Comparison of ENCODE assay signal across 14 cellular contexts in the genomic region with DNA sequence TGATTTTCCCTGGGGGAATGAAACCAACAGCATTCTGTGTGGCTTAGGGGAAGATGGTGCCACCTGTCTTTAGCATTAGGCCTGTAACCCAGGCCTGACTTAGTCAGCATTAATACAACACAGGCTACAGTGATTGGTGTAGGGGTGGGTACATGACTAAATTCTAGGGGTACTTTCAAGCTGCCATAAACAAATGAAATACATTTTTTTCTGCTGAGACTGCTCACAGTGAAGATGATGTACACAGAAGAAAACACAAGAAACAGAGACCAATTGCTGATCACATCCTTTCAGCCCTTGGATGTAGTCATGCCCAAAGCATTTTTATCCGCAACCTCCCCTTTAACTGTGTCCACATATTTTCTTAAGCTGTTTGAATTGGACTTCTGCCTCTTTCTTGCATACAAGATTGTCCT.
DNase-seq lines count a peak whose midpoint lies in the region; ATAC-seq and TF ChIP-seq lines count a peak whose summit lies in the region.
"Had no signal": no experiment of that assay in that cellular context is flagged by ENCODE, and none has a peak within 500 bp of the region (broad histone marks: within the 10 kb centered on the region; RNA-seq: fewer than 3 reads in every experiment).

No MANE protein-coding gene starts in this region.

- peaks cover 2% of the 10 kb centered on the region for H3K27me3 Mint-ChIP-seq in mesothelial cell of epicardium (ENCODE audit: low read depth)
- H3K27me3 Mint-ChIP-seq: activated CD4-positive, alpha-beta T cell treated with anti-CD3 and anti-CD28 coated beads, Interleukin-2, amount 10 ng/mL, durations not matched to agents 24 days and 14 days; activated naive CD4-positive, alpha-beta T cell treated with anti-CD3 and anti-CD28 coated beads, Interleukin-2, amount 10 ng/mL, durations not matched to agents 7 days and 5 days had no signal

- CTCF ChIA-PET in SK-N-SH (lab: Yijun Ruan, JAX), result interaction anchor here (1.8 kb wide), 1 partner anchor 14 kb away, joined by 4 read pairs; no protein-coding TSS in a partner anchor

- H3K4me2 ChIP-seq in SK-N-SH, result no peak overlapping the region

- TF ChIP-seq CTCF in SK-N-SH (IDR thresholded peaks at IDR 0.05), result no peak
- 0 out of 2 replicates have a peak, but pooled peaks have one; percentile 13 for TF ChIP-seq CTCF in WERI-Rb-1 (IDR thresholded peaks at IDR 0.05; ENCODE audit: low read depth, low read length)
- no peak for TF ChIP-seq CTCF in foreskin keratinocyte (conservative IDR thresholded peaks at IDR 0.05)
- no peak for TF ChIP-seq CTCF in mesothelial cell of epicardium (IDR thresholded peaks at IDR 0.05; ENCODE audit: unreplicated experiment)
- TF ChIP-seq CTCF in thyroid gland (IDR thresholded peaks at IDR 0.05), result no peak

- H3F3A ChIP-seq in SK-N-SH (replicated peaks; ENCODE audit: insufficient read depth), result no peaks in the 10 kb centered on the region

- DNase-seq in SK-N-SH, result no peak
- DNase-seq in WERI-Rb-1, result no peak
- DNase-seq in foreskin keratinocyte, result peak; percentile 37 to 93
- no peak for DNase-seq in activated effector memory CD4-positive, alpha-beta T cell treated with Interleukin-2 at 50 U/mL for 16 hours
- no peak for DNase-seq in mesothelial cell of epicardium (ENCODE audit: low spot score in 2 of 2, unreplicated experiment in 2 of 2)
- DNase-seq in thyroid gland, result no peak
- DNase-seq in germinal center (ENCODE audit: low spot score), result no peak
- DNase-seq: activated CD4-positive, alpha-beta T cell treated with anti-CD3 and anti-CD28 coated beads, Interleukin-2, amount 10 ng/mL, durations not matched to agents 24 days and 14 days; activated naive CD4-positive, alpha-beta T cell treated with anti-CD3 and anti-CD28 coated beads, Interleukin-2, amount 10 ng/mL, durations not matched to agents 7 days and 5 days; AML-193; effector CD8-positive, alpha-beta T cell; NCI-H1930; SHP77 had no signal

- H2AFZ ChIP-seq in SK-N-SH (ENCODE audit: low read depth), result no peak overlapping the region

- TF ChIP-seq RAD21 in SK-N-SH (IDR thresholded peaks at IDR 0.05; ENCODE audit: low read length), result no peak

- H4K20me1 ChIP-seq in SK-N-SH (ENCODE audit: insufficient read depth), result no peaks in the 10 kb centered on the region

- H3K36me3 ChIP-seq in SK-N-SH (replicated peaks in 1 of 2; ENCODE audit: control insufficient read depth in 1 of 2, insufficient read depth in 2 of 2, low read length in 1 of 2) (no peaks in the 10 kb centered on the region), WERI-Rb-1 (no peaks in the 10 kb centered on the region), thyroid gland (no peaks in the 10 kb centered on the region)

- no peaks in the 10 kb centered on the region for H3K9me2 ChIP-seq in SK-N-SH

- TF ChIP-seq EP300 in SK-N-SH (IDR thresholded peaks at IDR 0.05; ENCODE audit: borderline replicate concordance in 1 of 2, low read depth in 1 of 2, low read length in 1 of 2), result peak in 1 of 2 experiments; percentile 31; a peak in 1 of 4 replicates

- peaks cover 0 to 6% of the 10 kb centered on the region in 2 experiments; a peak in 2 of 4 replicates for H3K4me1 ChIP-seq in SK-N-SH (ENCODE audit: control insufficient read depth in 1 of 2, insufficient read depth in 2 of 2, low read depth in 1 of 2, low read length in 1 of 2)
- H3K4me1 ChIP-seq in foreskin keratinocyte, result no peaks in the 10 kb centered on the region
- no peaks in the 10 kb centered on the region for H3K4me1 ChIP-seq in thyroid gland

- peaks cover 13% of the 10 kb centered on the region for H3K9me3 Mint-ChIP-seq in mesothelial cell of epicardium
- H3K9me3 Mint-ChIP-seq: activated CD4-positive, alpha-beta T cell treated with anti-CD3 and anti-CD28 coated beads, Interleukin-2, amount 10 ng/mL, durations not matched to agents 24 days and 14 days had no signal

- TF ChIP-seq POLR2A in thyroid gland (IDR thresholded peaks at IDR 0.05), result no peak

- H3K36me3 Mint-ChIP-seq in mesothelial cell of epicardium, result no peaks in the 10 kb centered on the region
- H3K36me3 Mint-ChIP-seq: activated naive CD4-positive, alpha-beta T cell treated with anti-CD3 and anti-CD28 coated beads, Interleukin-2, amount 10 ng/mL, durations not matched to agents 7 days and 5 days had no signal

- peak overlapping the region in 1 of 2 experiments; percentile 56; a peak in 2 of 4 replicates for H3K27ac ChIP-seq in SK-N-SH (ENCODE audit: low read depth in 2 of 2, low read length in 1 of 2)
- H3K27ac ChIP-seq in WERI-Rb-1, result no peak overlapping the region
- no peak overlapping the region for H3K27ac ChIP-seq in foreskin keratinocyte
- H3K27ac ChIP-seq in thyroid gland, result no peak overlapping the region

- no peak overlapping the region for H3K4me3 ChIP-seq in SK-N-SH (ENCODE audit: low read depth in 2 of 2, low read length in 1 of 2)
- no peak overlapping the region for H3K4me3 ChIP-seq in WERI-Rb-1 (ENCODE audit: low read depth, low read length)
- H3K4me3 ChIP-seq in thyroid gland (replicated peaks in 1 of 3), result no peak overlapping the region

- H3K27ac Mint-ChIP-seq in mesothelial cell of epicardium, result no peak overlapping the region
- H3K27ac Mint-ChIP-seq: activated CD4-positive, alpha-beta T cell treated with anti-CD3 and anti-CD28 coated beads, Interleukin-2, amount 10 ng/mL, durations not matched to agents 24 days and 14 days; activated naive CD4-positive, alpha-beta T cell treated with anti-CD3 and anti-CD28 coated beads, Interleukin-2, amount 10 ng/mL, durations not matched to agents 7 days and 5 days had no signal

- H3K27me3 ChIP-seq in SK-N-SH (ENCODE audit: insufficient read depth) (no peaks in the 10 kb centered on the region), WERI-Rb-1 (ENCODE audit: insufficient read depth, low read depth, severe bottlenecking) (no peaks in the 10 kb centered on the region), foreskin keratinocyte (no peaks in the 10 kb centered on the region), thyroid gland (no peaks in the 10 kb centered on the region)

- WGBS in SK-N-SH (ENCODE audit: low lambda C conversion rate), result 14% methylated on average over 1 of the region's 1 CpG
- WGBS in thyroid gland, 2 donors, result 89 to 90% methylated on average over 1 of the region's 1 CpG

- no peaks in the 10 kb centered on the region for H3K79me2 ChIP-seq in SK-N-SH (ENCODE audit: insufficient read depth)

- POLR2A ChIA-PET in SK-N-SH (lab: Yijun Ruan, JAX), result no interaction called here

- H3K4me1 Mint-ChIP-seq in mesothelial cell of epicardium, result no peaks in the 10 kb centered on the region
- H3K4me1 Mint-ChIP-seq: activated CD4-positive, alpha-beta T cell treated with anti-CD3 and anti-CD28 coated beads, Interleukin-2, amount 10 ng/mL, durations not matched to agents 24 days and 14 days; activated naive CD4-positive, alpha-beta T cell treated with anti-CD3 and anti-CD28 coated beads, Interleukin-2, amount 10 ng/mL, durations not matched to agents 7 days and 5 days had no signal

- intact Hi-C loops in thyroid gland (cut with DNase I), result no loop called here

- ATAC-seq in SK-N-SH treated with all-trans-retinoic acid at 6 μM for 48 hours (no peak; the same call in 1 of the 3 replicates), foreskin keratinocyte (peak; percentile 84)

- H3K9me3 ChIP-seq in SK-N-SH, result no peaks in the 10 kb centered on the region
- H3K9me3 ChIP-seq in WERI-Rb-1 (ENCODE audit: severe bottlenecking), result no peaks in the 10 kb centered on the region
- no peaks in the 10 kb centered on the region for H3K9me3 ChIP-seq in thyroid gland

- no peak overlapping the region for H3K9ac ChIP-seq in SK-N-SH

- H3K4me3 Mint-ChIP-seq in mesothelial cell of epicardium, result no peak overlapping the region
- H3K4me3 Mint-ChIP-seq: activated CD4-positive, alpha-beta T cell treated with anti-CD3 and anti-CD28 coated beads, Interleukin-2, amount 10 ng/mL, durations not matched to agents 24 days and 14 days; activated naive CD4-positive, alpha-beta T cell treated with anti-CD3 and anti-CD28 coated beads, Interleukin-2, amount 10 ng/mL, durations not matched to agents 7 days and 5 days had no signal

TF ChIP-seq in SK-N-SH, 30 proteins besides CTCF, POLR2A, EP300 and RAD21 (continues in another document):
- TF ChIP-seq JUND (IDR thresholded peaks at IDR 0.05), result peak; percentile 25
- TF ChIP-seq IRF3 (IDR thresholded peaks at IDR 0.05; ENCODE audit: low read depth, low read length), result no peak
- TF ChIP-seq FOSL2 (IDR thresholded peaks at IDR 0.05; ENCODE audit: borderline replicate concordance, low read depth), result peak; percentile 22; the same call in 1 of the 2 replicates

TF ChIP-seq in SK-N-SH treated with all-trans-retinoic acid at 6 μM for 48 hours, 23 proteins besides CTCF, POLR2A, EP300 and RAD21 (continues in another document):
- TF ChIP-seq TCF4 (CRISPR knock-in tag; IDR thresholded peaks at IDR 0.05; ENCODE audit: borderline replicate concordance) (no peak), ARNTL (CRISPR knock-in tag; IDR thresholded peaks at IDR 0.05; ENCODE audit: borderline replicate concordance, low read depth) (no peak), BACH2 (CRISPR knock-in tag; IDR thresholded peaks at IDR 0.05; ENCODE audit: borderline replicate concordance) (no peak), PPARA (CRISPR knock-in tag; IDR thresholded peaks at IDR 0.05; ENCODE audit: borderline replicate concordance) (no peak), TOX (CRISPR knock-in tag; IDR thresholded peaks at IDR 0.05; ENCODE audit: borderline replicate concordance) (no peak), CREB5 (CRISPR knock-in tag; IDR thresholded peaks at IDR 0.05; ENCODE audit: low read depth) (no peak), ZC3H10 (CRISPR knock-in tag; IDR thresholded peaks at IDR 0.05) (no peak), ESRRG (CRISPR knock-in tag; IDR thresholded peaks at IDR 0.05) (no peak), ZNF8 (CRISPR knock-in tag; IDR thresholded peaks at IDR 0.05) (no peak), CSDC2 (CRISPR knock-in tag; IDR thresholded peaks at IDR 0.05) (no peak), GLIS3 (CRISPR knock-in tag; IDR thresholded peaks at IDR 0.05) (no peak)

Comparison
In these comparisons a context has a peak if more than half of its experiments do, and no peak if none do; other contexts are left out.
1. DNase-seq: peak in foreskin keratinocyte (2 of 2); none in SK-N-SH (single experiment), WERI-Rb-1 (single experiment), activated effector memory CD4-positive, alpha-beta T cell treated with Interleukin-2 at 50 U/mL for 16 hours (single experiment), mesothelial cell of epicardium (0 of 2), thyroid gland (0 of 2) and germinal center (single experiment).